Comparison of ENCODE assay signal across 17 cellular contexts in the genomic region with DNA sequence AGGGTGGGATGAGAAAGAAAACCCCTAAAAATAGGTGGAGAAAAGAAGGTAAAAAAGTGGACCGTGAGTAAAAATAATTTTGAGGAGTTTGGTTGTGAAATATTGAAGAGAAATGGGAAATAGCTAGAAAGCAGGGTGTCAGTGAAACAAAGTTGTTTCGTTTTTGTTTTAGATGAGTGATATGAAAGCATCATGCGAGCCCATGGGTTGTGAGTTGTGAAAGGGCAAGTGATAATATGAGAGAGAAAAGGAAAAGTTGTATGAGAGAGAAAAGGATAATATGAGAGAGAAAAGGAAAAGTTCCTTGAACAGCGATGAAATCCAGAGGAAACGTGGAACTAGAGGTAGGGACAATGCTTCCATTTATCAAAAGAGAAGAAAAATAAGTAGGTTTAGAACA. TPM values are rescaled to one million over a fixed set of nuclear protein-coding genes. Genes with fewer than 3 reads are reported as not detected.
DNase-seq lines count a peak whose midpoint lies in the region; ATAC-seq and TF ChIP-seq lines count a peak whose summit lies in the region.
"Had no signal": no experiment of that assay in that cellular context is flagged by ENCODE, and none has a peak within 500 bp of the region (broad histone marks: within the 10 kb centered on the region; RNA-seq: fewer than 3 reads in every experiment).

No MANE protein-coding gene starts in this region.

- H3K36me3 ChIP-seq in A673 (ENCODE audit: insufficient read depth, low read length, poor library complexity, severe bottlenecking), result no peaks in the 10 kb centered on the region
- H3K36me3 ChIP-seq: BLaER1 treated with 17β-estradiol and CSF1 and Interleukin-3, amounts not matched to agents 10 nM and 100 nM had no signal

- BruUV-seq in A673 (replicated peaks; lab: Mats Ljungman, UMichigan), result no TSS peak

- DNase-seq in NOMO-1 treated with DMSO at 0.1 percent for 48 hours (lab: John Stamatoyannopoulos, UW; ENCODE audit: unreplicated experiment), result peak; percentile 15
- no peak for DNase-seq in NOMO-1 treated with dmso at 0.1 percent for 144 hours (lab: John Stamatoyannopoulos, UW; ENCODE audit: unreplicated experiment)
- DNase-seq in OCI-M1 (lab: John Stamatoyannopoulos, UW), result peak; percentile 35
- no peak for DNase-seq in amniotic stem cell (lab: John Stamatoyannopoulos, UW)
- no peak for DNase-seq in A673 (ENCODE audit: low spot score)
- DNase-seq: 8988T; ACHN; Calu3; CD4-positive, CD25-positive, alpha-beta regulatory T cell; DMS 273 treated with DMSO at 0.1 percent for 48 hours; HCEC 1CT had no signal

- no peak for TF ChIP-seq CTCF in A673 (conservative IDR thresholded peaks at IDR 0.05; ENCODE audit: low read depth, low read length)

- H3K4me1 ChIP-seq in A673 (ENCODE audit: insufficient read depth, low read length, poor library complexity, severe bottlenecking), result no peaks in the 10 kb centered on the region

- intact Hi-C loops in A673 (cut with micrococcal nuclease; ENCODE audit: unreplicated experiment), result no loop called here

- POLR2A ChIA-PET in A673 (lab: Charles Lee; ENCODE audit: low non-redundant PET), result no interaction called here

- no peak overlapping the region for H3K27ac ChIP-seq in A673 (ENCODE audit: low read depth, low read length, poor library complexity, severe bottlenecking)
- H3K27ac ChIP-seq: BLaER1 treated with 17β-estradiol and CSF1 and Interleukin-3, amounts not matched to agents 10 nM and 100 nM had no signal

- CTCF ChIA-PET in A673 (lab: Charles Lee), result no interaction called here

- peaks cover 16% of the 10 kb centered on the region for H3K27me3 ChIP-seq in A673 (replicated peaks; ENCODE audit: insufficient read depth, low read depth, low read length, poor library complexity)
- H3K27me3 ChIP-seq: BLaER1 treated with 17β-estradiol and CSF1 and Interleukin-3, amounts not matched to agents 10 nM and 100 nM had no signal

- ATAC-seq in HG03521 (IDR thresholded peaks at IDR 0.05; ENCODE audit: unreplicated experiment), result peak; percentile 46
- no peak for ATAC-seq in GM21528 (IDR thresholded peaks at IDR 0.05; ENCODE audit: low FRiP score, unreplicated experiment)

- H3K9me3 ChIP-seq in A673 (ENCODE audit: low read depth, low read length, poor library complexity, severe bottlenecking), result no peaks in the 10 kb centered on the region
- H3K9me3 ChIP-seq: BLaER1 treated with 17β-estradiol and CSF1 and Interleukin-3, amounts not matched to agents 10 nM and 100 nM had no signal

- H3K4me3 ChIP-seq in A673 (ENCODE audit: low read depth, low read length, poor library complexity, severe bottlenecking), result no peak overlapping the region
- H3K4me3 ChIP-seq: BLaER1 treated with 17β-estradiol and CSF1 and Interleukin-3, amounts not matched to agents 10 nM and 100 nM had no signal

RNA-seq across cellular contexts. Expression of gene SMIM36, which starts 7.3 kb away (rescaled TPM):
- total RNA-seq in A673 (2021), result not detected in 2 replicates
- total RNA-seq: Calu3; CD4-positive, CD25-positive, alpha-beta regulatory T cell; Daoy; H4; HT1080 had no signal

Comparison
In these comparisons a context has a peak if more than half of its experiments do, and no peak if none do; other contexts are left out.
1. DNase-seq: peak in NOMO-1 treated with DMSO at 0.1 percent for 48 hours (single experiment) and OCI-M1 (single experiment); none in NOMO-1 treated with dmso at 0.1 percent for 144 hours (single experiment), amniotic stem cell (single experiment) and A673 (single experiment).